Comparison of ENCODE assay signal across 8 cellular contexts in the genomic region with DNA sequence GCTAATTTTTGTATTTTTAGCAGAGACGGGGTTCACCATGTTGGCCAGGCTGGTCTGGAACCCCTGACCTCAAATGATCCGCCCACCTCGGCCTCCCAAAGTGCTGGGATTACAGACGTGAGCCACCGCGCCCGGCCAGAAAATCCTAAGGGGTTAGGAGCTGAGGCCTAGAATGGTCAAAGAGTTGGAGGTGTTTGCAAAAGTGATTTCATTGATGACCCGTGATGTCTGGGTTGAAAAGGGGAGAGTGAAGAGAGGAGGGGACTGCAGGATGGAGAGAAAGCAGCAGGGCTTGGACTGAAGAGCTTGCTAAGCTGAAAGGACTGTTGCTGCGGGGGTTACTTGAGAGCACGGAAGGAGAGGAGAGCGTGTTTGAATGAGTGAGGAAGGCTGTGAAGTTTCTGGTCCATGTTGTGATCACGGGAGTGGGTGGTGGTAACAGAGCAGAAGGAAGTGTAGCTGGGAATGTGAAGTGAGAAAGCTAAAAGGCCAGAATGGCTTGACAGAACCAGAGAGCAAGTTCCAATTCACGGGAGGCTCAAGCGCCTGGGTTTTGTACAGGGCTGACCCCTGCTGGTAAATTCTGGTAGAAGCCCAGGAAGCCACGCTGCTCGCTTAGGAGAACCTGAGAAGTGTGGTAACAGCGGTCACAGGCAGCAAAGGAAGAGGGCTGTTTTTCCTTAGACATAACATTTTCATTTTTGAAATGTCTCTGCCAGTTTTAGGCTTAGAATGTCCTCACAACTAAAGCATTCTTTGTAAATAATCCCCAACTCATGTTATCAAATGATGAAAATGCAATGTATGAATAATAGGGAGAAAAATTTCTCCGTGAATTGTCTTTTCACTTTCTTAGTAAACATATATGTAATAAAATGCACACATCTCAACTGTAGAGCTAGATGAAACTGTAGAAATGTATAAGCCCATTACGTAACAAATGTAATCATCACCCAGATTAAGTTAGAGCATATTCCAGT. TPM values are rescaled to one million over a fixed set of nuclear protein-coding genes. Genes with fewer than 3 reads are reported as not detected.
A peak's percentile ranks its signal among the peaks of the same experiment; 100 is the strongest.
DNase-seq lines count a peak whose midpoint lies in the region; ATAC-seq and TF ChIP-seq lines count a peak whose summit lies in the region.

No MANE protein-coding gene starts in this region.

- H3K27ac Mint-ChIP-seq in Caco-2 (ENCODE audit: unreplicated experiment), result no peak overlapping the region
- H3K27ac Mint-ChIP-seq in activated naive CD8-positive, alpha-beta T cell treated with anti-CD3 and anti-CD28 coated beads, Interleukin-2, amount 50 U/mL, for 24 hours, result no peak overlapping the region

- no peak overlapping the region for H3K9ac ChIP-seq in MM.1S (ENCODE audit: low read length)

- CTCF ChIA-PET in Caco-2 (lab: Charles Lee), result interaction anchor here (0.6 to 3.2 kb wide), 27 partner anchors 9 to 535 kb away, joined by 3 to 27 read pairs (median 4); a partner anchor contains a TSS

- H3F3A ChIP-seq in MM.1S (ENCODE audit: insufficient read depth, low read length), result no peaks in the 10 kb centered on the region

- H3K36me3 ChIP-seq in Caco-2 (ENCODE audit: control insufficient read depth, insufficient read depth, low read length), result no peaks in the 10 kb centered on the region
- no peaks in the 10 kb centered on the region for H3K36me3 ChIP-seq in MM.1S (replicated peaks; ENCODE audit: insufficient read depth, low read length)
- H3K36me3 ChIP-seq in cardiac muscle cell, result no peaks in the 10 kb centered on the region
- no peaks in the 10 kb centered on the region for H3K36me3 ChIP-seq in uterus

- peaks cover 4% of the 10 kb centered on the region for H3K27me3 Mint-ChIP-seq in Caco-2 (ENCODE audit: insufficient read depth, unreplicated experiment)
- H3K27me3 Mint-ChIP-seq in activated naive CD8-positive, alpha-beta T cell treated with anti-CD3 and anti-CD28 coated beads, Interleukin-2, amount 50 U/mL, for 24 hours, result peaks cover 3% of the 10 kb centered on the region

- DNase-seq in Caco-2, result peak; percentile 83 to 90
- DNase-seq in MM.1S, result peak; percentile 75
- peak; percentile 72 for DNase-seq in SW480 (ENCODE audit: low spot score)
- DNase-seq in activated naive CD8-positive, alpha-beta T cell treated with anti-CD3 and anti-CD28 coated beads, Interleukin-2, amount 50 U/mL, for 24 hours, result peak; percentile 68
- DNase-seq in cardiac muscle cell (ENCODE audit: low read depth in 1 of 2, low spot score in 1 of 2), result peak; percentile 85 to 88
- peak; percentile 90 for DNase-seq in posterior vena cava (ENCODE audit: low spot score)
- DNase-seq in uterus, result peak; percentile 77 to 82

- H3K4me1 Mint-ChIP-seq in Caco-2 (ENCODE audit: low read depth, unreplicated experiment), result peaks cover 14% of the 10 kb centered on the region
- peaks cover 4% of the 10 kb centered on the region for H3K4me1 Mint-ChIP-seq in activated naive CD8-positive, alpha-beta T cell treated with anti-CD3 and anti-CD28 coated beads, Interleukin-2, amount 50 U/mL, for 24 hours

- no peaks in the 10 kb centered on the region for H4K20me1 ChIP-seq in MM.1S (ENCODE audit: insufficient read depth, low read length)

- H3K36me3 Mint-ChIP-seq in Caco-2 (ENCODE audit: insufficient read depth, unreplicated experiment), result no peaks in the 10 kb centered on the region
- no peaks in the 10 kb centered on the region for H3K36me3 Mint-ChIP-seq in activated naive CD8-positive, alpha-beta T cell treated with anti-CD3 and anti-CD28 coated beads, Interleukin-2, amount 50 U/mL, for 24 hours (ENCODE audit: low read depth)

- H3K4me3 Mint-ChIP-seq in Caco-2 (ENCODE audit: unreplicated experiment), result no peak overlapping the region
- no peak overlapping the region for H3K4me3 Mint-ChIP-seq in activated naive CD8-positive, alpha-beta T cell treated with anti-CD3 and anti-CD28 coated beads, Interleukin-2, amount 50 U/mL, for 24 hours

- POLR2A ChIA-PET in Caco-2 (lab: Charles Lee), result interaction anchor here (1.0 to 1.4 kb wide), 3 partner anchors 40 to 131 kb away, joined by 6 to 11 read pairs (median 10); a partner anchor contains a TSS

- no peak for TF ChIP-seq POLR2A in uterus (IDR thresholded peaks at IDR 0.05)

- intact Hi-C loops in Caco-2 (cut with micrococcal nuclease; ENCODE audit: unreplicated experiment) (loop anchor here (1.0 to 2.0 kb wide), 3 partner anchors 57 to 270 kb away; a partner anchor contains a TSS), posterior vena cava (cut with DNase I) (loop anchor here in 1 of 2 donors (10.0 kb wide), 2 partner anchors 122 to 272 kb away; no protein-coding TSS in a partner anchor), uterus (cut with DNase I; ENCODE audit: low total_unique reads) (no loop called here)

- H3K9me3 Mint-ChIP-seq in Caco-2 (ENCODE audit: unreplicated experiment), result no peaks in the 10 kb centered on the region
- H3K9me3 Mint-ChIP-seq in activated naive CD8-positive, alpha-beta T cell treated with anti-CD3 and anti-CD28 coated beads, Interleukin-2, amount 50 U/mL, for 24 hours, result no peaks in the 10 kb centered on the region

- H3K9me2 ChIP-seq in MM.1S (replicated peaks; ENCODE audit: insufficient read depth, low read length), result no peaks in the 10 kb centered on the region

- H3K27ac ChIP-seq in MM.1S (ENCODE audit: low read length), result no peak overlapping the region
- no peak overlapping the region for H3K27ac ChIP-seq in cardiac muscle cell
- no peak overlapping the region for H3K27ac ChIP-seq in uterus

- H3K4me3 ChIP-seq in Caco-2 (ENCODE audit: low read depth, low read length) (no peak overlapping the region), MM.1S (ENCODE audit: low read length) (no peak overlapping the region), cardiac muscle cell (no peak overlapping the region), uterus (no peak overlapping the region)

- H3K27me3 ChIP-seq in Caco-2 (replicated peaks; ENCODE audit: control insufficient read depth, insufficient read depth, low read length) (no peaks in the 10 kb centered on the region), MM.1S (replicated peaks; ENCODE audit: insufficient read depth, low read length) (no peaks in the 10 kb centered on the region), cardiac muscle cell (peaks cover under 1% of the 10 kb centered on the region), uterus (no peaks in the 10 kb centered on the region)

- peak; percentile 83 for ATAC-seq in GM21528 (IDR thresholded peaks at IDR 0.05; ENCODE audit: low FRiP score, unreplicated experiment)
- ATAC-seq in activated naive CD8-positive, alpha-beta T cell treated with anti-CD3 and anti-CD28 coated beads, Interleukin-2, amount 50 U/mL, for 24 hours, result peak; percentile 65

- peak overlapping the region; percentile 62 for H2AFZ ChIP-seq in MM.1S (ENCODE audit: low read length)

- TF ChIP-seq CTCF in Caco-2 (IDR thresholded peaks at IDR 0.05; ENCODE audit: insufficient read depth in 1 of 2, low read depth in 1 of 2, low read length in 1 of 2, severe bottlenecking in 1 of 2, unreplicated experiment in 1 of 2) (peak; percentile 85 to 86), MM.1S (IDR thresholded peaks at IDR 0.05; ENCODE audit: low read length) (peak; percentile 81), cardiac muscle cell (IDR thresholded peaks at IDR 0.05; ENCODE audit: low read depth, low read length) (peak; percentile 86), uterus (IDR thresholded peaks at IDR 0.05) (peak; percentile 71 to 79 (median 74))

- H3K4me2 ChIP-seq in MM.1S (ENCODE audit: low read depth, low read length), result 0 out of 2 replicates have a peak overlapping the region, but pooled peaks have one; percentile 25

- no peaks in the 10 kb centered on the region for H3K79me2 ChIP-seq in MM.1S (ENCODE audit: low read length)

- H3K9me3 ChIP-seq in Caco-2, result no peaks in the 10 kb centered on the region
- no peaks in the 10 kb centered on the region for H3K9me3 ChIP-seq in MM.1S (replicated peaks; ENCODE audit: insufficient read depth, low read length)
- H3K9me3 ChIP-seq in cardiac muscle cell (ENCODE audit: low read depth), result no peaks in the 10 kb centered on the region
- H3K9me3 ChIP-seq in uterus, result no peaks in the 10 kb centered on the region

- peaks cover 14% of the 10 kb centered on the region for H3K4me1 ChIP-seq in Caco-2
- no peaks in the 10 kb centered on the region; the same call in 1 of the 2 replicates for H3K4me1 ChIP-seq in MM.1S (ENCODE audit: low read length)
- no peaks in the 10 kb centered on the region for H3K4me1 ChIP-seq in cardiac muscle cell (ENCODE audit: low read depth)
- no peaks in the 10 kb centered on the region for H3K4me1 ChIP-seq in uterus

- BruUV-seq in Caco-2 (replicated peaks; lab: Mats Ljungman, UMichigan), result no TSS peak

RNA-seq across cellular contexts. Expression of a gene that starts 40.5 kb away (rescaled TPM):
- total RNA-seq in Caco-2 (2022) (248 and 259 TPM in 2 replicates), cardiac muscle cell (27.1 and 29.5 TPM in 2 replicates), posterior vena cava (100 to 1,000 TPM; 218 to 220 TPM), uterus (100 to 1,000 TPM in 2 of 4 donors, 10 to 100 TPM in 2; 38.7 to 157 (median 118) TPM)
- 39.3 and 62.9 TPM in 2 replicates for polyA plus RNA-seq in cardiac muscle cell

RNA-seq across cellular contexts. Expression of a gene that starts 57.3 kb away (rescaled TPM):
- total RNA-seq in Caco-2 (2022) (193 and 207 TPM in 2 replicates), cardiac muscle cell (47.1 and 59.1 TPM in 2 replicates), posterior vena cava (100 to 1,000 TPM; 138 to 146 TPM), uterus (100 to 1,000 TPM in 2 of 4 donors, 10 to 100 TPM in 2; 78.5 to 153 (median 103) TPM)
- polyA plus RNA-seq in cardiac muscle cell, result 216 and 233 TPM in 2 replicates
